19 cellular contexts compared by ENCODE assay signal in genomic region chr1:67103548-67103947, GRCh38. TPM values are rescaled to one million over a fixed set of nuclear protein-coding genes. Genes with fewer than 3 reads are reported as not detected.
DNase-seq lines count a peak whose midpoint lies in the region; ATAC-seq, FAIRE-seq and TF ChIP-seq lines count a peak whose summit lies in the region.
"Had no signal": no experiment of that assay in that cellular context is flagged by ENCODE, and none has a peak within 500 bp of the region (broad histone marks: within the 10 kb centered on the region; RNA-seq: fewer than 3 reads in every experiment).

No MANE protein-coding gene starts in this region.

- H3K9me3 ChIP-seq in mucosa of descending colon (no peaks in the 10 kb centered on the region), trophoblast cell (ENCODE audit: insufficient read depth, low read depth, low read length) (no peaks in the 10 kb centered on the region)

- H3K4me2 ChIP-seq in trophoblast cell (ENCODE audit: low read length): no peak overlapping the region

- no peak overlapping the region for H3K23ac ChIP-seq in trophoblast cell (ENCODE audit: low read length)

- H2BK120ac ChIP-seq in trophoblast cell (ENCODE audit: insufficient read depth, low read length, poor library complexity): no peak overlapping the region

- H4K8ac ChIP-seq in trophoblast cell (ENCODE audit: low read depth, low read length): no peak overlapping the region

- H3K14ac ChIP-seq in trophoblast cell (ENCODE audit: low read length): no peak overlapping the region

- no peak overlapping the region for H4K12ac ChIP-seq in trophoblast cell (ENCODE audit: low read depth, low read length)

- no peak overlapping the region for H2AFZ ChIP-seq in trophoblast cell (ENCODE audit: insufficient read depth, low read length, poor library complexity)

- H3K4me3 ChIP-seq in mucosa of descending colon (no peak overlapping the region), trophoblast cell (ENCODE audit: low read depth, low read length) (no peak overlapping the region)

- no peak overlapping the region for H2AK5ac ChIP-seq in trophoblast cell (ENCODE audit: low read length)

- DNase-seq in HT-29 (ENCODE audit: low spot score): peak; percentile 21
- no peak for DNase-seq in mucosa of descending colon
- no peak for DNase-seq in amniotic stem cell (lab: John Stamatoyannopoulos, UW)
- no peak for DNase-seq in trophoblast cell
- no peak for DNase-seq in NCI-H1417 treated with DMSO at 0.1 percent for 48 hours (lab: John Stamatoyannopoulos, UW)
- DNase-seq: ACHN; AML-193; CD4-positive, alpha-beta T cell; DMS153; DMS79; GF-D8; H9 had no signal

- H3K27ac ChIP-seq in trophoblast cell (ENCODE audit: low read depth, low read length): no peak overlapping the region
- H3K27ac ChIP-seq: C4-2B had no signal

- FAIRE-seq in colon (lab: Jason Lieb, UNC): peak; percentile 90
- FAIRE-seq: A204.1, H1 had no signal

- no peaks in the 10 kb centered on the region for H3K79me2 ChIP-seq in trophoblast cell (ENCODE audit: control insufficient read depth, insufficient read depth, low read length, poor library complexity)

- H3K18ac ChIP-seq in trophoblast cell (ENCODE audit: low read length): no peak overlapping the region

- intact Hi-C loops in mucosa of descending colon (cut with DNase I, micrococcal nuclease): no loop called here

- TF ChIP-seq CTCF in mucosa of descending colon (IDR thresholded peaks at IDR 0.05): no peak

- H3K9ac ChIP-seq in trophoblast cell (ENCODE audit: low read length): no peak overlapping the region

- H3K27me3 ChIP-seq in trophoblast cell (ENCODE audit: insufficient read depth, low read length): no peaks in the 10 kb centered on the region

- no peaks in the 10 kb centered on the region for H3K79me1 ChIP-seq in trophoblast cell (ENCODE audit: low read length)

- H3K4me1 ChIP-seq in mucosa of descending colon (ENCODE audit: low read depth) (peaks cover 9% of the 10 kb centered on the region), trophoblast cell (ENCODE audit: control insufficient read depth in 1 of 2, insufficient read depth in 2 of 2, low read length in 2 of 2) (no peaks in the 10 kb centered on the region)

- no peak overlapping the region for H2BK5ac ChIP-seq in trophoblast cell (ENCODE audit: low read depth, low read length, poor library complexity)

- H4K91ac ChIP-seq in trophoblast cell (ENCODE audit: low read depth, low read length): no peak overlapping the region

- peak; percentile 83 for ATAC-seq in mucosa of descending colon
- no peak for ATAC-seq in HG03460 (IDR thresholded peaks at IDR 0.05; ENCODE audit: unreplicated experiment)

- H3K36me3 ChIP-seq in mucosa of descending colon (ENCODE audit: low read depth) (no peaks in the 10 kb centered on the region), trophoblast cell (ENCODE audit: control insufficient read depth in 1 of 2, insufficient read depth in 2 of 2, low read length in 2 of 2) (no peaks in the 10 kb centered on the region)

- H3K4ac ChIP-seq in trophoblast cell (ENCODE audit: low read depth, low read length): no peak overlapping the region

- H2BK12ac ChIP-seq in trophoblast cell (ENCODE audit: low read length): no peak overlapping the region

- no CpG with 5 or more reads among the region's 1 CpG for WGBS in trophoblast cell (ENCODE audit: extremely low coverage, insufficient coverage, insufficient read length)

RNA-seq across cellular contexts. Expression of gene C1orf141, which starts 31.2 kb away (rescaled TPM):
- total RNA-seq in HT-29 (2014; rRNA removed; shearing (Covaris generic)): not detected in 2 replicates
- total RNA-seq in mucosa of descending colon: not detected
- polyA plus RNA-seq in trophoblast cell (2013): not detected in 2 replicates
- total RNA-seq: CD4-positive, alpha-beta T cell; H1; H9; HT1080 had no signal
- polyA plus RNA-seq: BJ, H1 had no signal

RNA-seq across cellular contexts. Expression of gene SLC35D1, which starts 49.6 kb away (rescaled TPM):
- 3.8 and 3.9 TPM in 2 replicates for total RNA-seq in HT-29 (2014; rRNA removed; shearing (Covaris generic))
- total RNA-seq in mucosa of descending colon: 10 to 100 TPM; 38.0 to 84.1 (median 67.9) TPM
- polyA plus RNA-seq in trophoblast cell (2013): 4.4 and 4.7 TPM in 2 replicates
